Comparison of ENCODE assay signal across 1 cellular context in genomic region chr13:107881362-107881761, GRCh38.
TF ChIP-seq lines count a peak whose summit lies in the region.

No MANE protein-coding gene starts in this region.

TF ChIP-seq in IMR-90, 13 proteins besides CTCF, POLR2A, EP300 and RAD21 (continued from another document):
- TF ChIP-seq USF2 (IDR thresholded peaks at IDR 0.05; ENCODE audit: low read depth, low read length), result no peak
- TF ChIP-seq NFE2L2 (IDR thresholded peaks at IDR 0.05; ENCODE audit: low read depth, low read length), result no peak
- TF ChIP-seq RFX5 (IDR thresholded peaks at IDR 0.05; ENCODE audit: low read depth, low read length), result no peak
- TF ChIP-seq FOS (IDR thresholded peaks at IDR 0.05; ENCODE audit: low read depth, low read length), result peak; percentile 19; the same call in 1 of the 2 replicates
- TF ChIP-seq MAZ (IDR thresholded peaks at IDR 0.05; ENCODE audit: borderline replicate concordance, low read depth, low read length), result no peak
- no peak for TF ChIP-seq RCOR1 (IDR thresholded peaks at IDR 0.05; ENCODE audit: insufficient replicate concordance, low read length)
- no peak for TF ChIP-seq BHLHE40 (IDR thresholded peaks at IDR 0.05; ENCODE audit: low read depth, low read length)
- no peak for TF ChIP-seq MAFK (IDR thresholded peaks at IDR 0.05; ENCODE audit: low read depth, low read length)
- peak; percentile 90 for TF ChIP-seq CEBPB (IDR thresholded peaks at IDR 0.05; ENCODE audit: low read depth, low read length)
TF ChIP-seq in IMR-90: peak in this region for 2.
